Comparison of ENCODE assay signal across 9 cellular contexts in the genomic region with DNA sequence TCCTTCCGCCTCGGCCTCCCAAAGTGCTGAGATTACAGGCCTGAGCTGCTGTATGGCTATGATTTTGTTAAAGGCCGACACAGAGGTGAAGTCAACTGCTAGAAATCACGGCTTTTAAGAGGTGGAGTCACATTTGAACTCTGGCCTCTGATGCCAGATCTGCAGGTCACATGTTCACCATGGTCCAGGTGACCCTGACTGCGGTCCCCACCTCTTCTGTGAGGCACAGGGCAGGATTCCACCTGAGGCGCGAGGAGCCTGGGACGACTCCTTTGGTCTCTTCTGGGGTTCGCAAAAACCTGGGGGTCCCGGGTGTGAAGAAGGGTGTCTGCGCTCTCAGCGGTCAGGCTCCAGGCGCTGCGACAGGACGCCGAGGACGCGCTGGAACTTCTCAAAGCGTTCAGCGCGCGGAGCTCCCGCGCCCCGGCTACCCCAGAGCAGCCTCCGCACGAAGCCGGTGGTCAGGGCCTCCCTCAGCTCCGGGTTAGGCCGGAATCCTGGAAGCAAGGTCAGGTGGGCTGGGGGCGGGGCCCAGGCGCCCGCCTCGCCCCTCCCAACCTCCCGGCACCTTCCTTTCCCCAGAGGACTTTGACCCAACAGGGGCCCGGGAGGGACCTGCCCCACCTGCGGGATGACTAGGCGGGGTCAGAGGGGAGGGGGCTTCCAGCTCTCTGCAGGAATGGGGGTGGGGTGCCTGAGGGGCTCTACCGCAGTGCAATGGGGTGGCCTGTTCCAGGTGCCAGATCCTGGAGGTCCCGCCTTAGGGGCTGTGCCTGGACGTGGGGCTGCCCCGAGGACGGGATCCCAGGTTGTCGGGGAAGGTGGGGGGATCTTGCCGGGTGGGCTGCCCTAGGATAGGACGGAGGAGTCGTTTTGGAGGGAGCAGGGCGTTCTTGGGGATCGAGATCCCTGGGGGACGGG. TPM values are rescaled to one million over a fixed set of nuclear protein-coding genes. Genes with fewer than 3 reads are reported as not detected.
DNase-seq lines count a peak whose midpoint lies in the region; TF ChIP-seq lines count a peak whose summit lies in the region.
"Had no signal": no experiment of that assay in that cellular context is flagged by ENCODE, and none has a peak within 500 bp of the region (broad histone marks: within the 10 kb centered on the region; RNA-seq: fewer than 3 reads in every experiment).

No MANE protein-coding gene starts in this region.

- no peaks in the 10 kb centered on the region for H3F3A ChIP-seq in OCI-LY1 (ENCODE audit: insufficient read depth, low read length)

- intact Hi-C loops in Caco-2 (cut with micrococcal nuclease; ENCODE audit: unreplicated experiment) = loop anchor here (1.0 kb wide), 3 partner anchors 14 to 111 kb away; no protein-coding TSS in a partner anchor
- intact Hi-C loops in esophagus muscularis mucosa (cut with DNase I) = loop anchor here (5.0 kb wide), 1 partner anchor 235 kb away; no protein-coding TSS in a partner anchor

- no peak overlapping the region for H3K4ac ChIP-seq in neuronal stem cell (ENCODE audit: low read length)

- no peak overlapping the region for H2BK120ac ChIP-seq in neuronal stem cell (ENCODE audit: low read depth, low read length)

- CTCF ChIA-PET in Caco-2 (lab: Charles Lee) = interaction anchor here (0.7 to 2.6 kb wide), 8 partner anchors 12 to 111 kb away, joined by 3 to 29 read pairs (median 4); partner anchors contain the start of gene GPR108

- peak overlapping the region; percentile 47 for H3K9ac ChIP-seq in OCI-LY1 (ENCODE audit: low read length)
- peak overlapping the region; percentile 77 for H3K9ac ChIP-seq in neuronal stem cell (ENCODE audit: low read depth, low read length, poor library complexity)

- no peak overlapping the region for H4K91ac ChIP-seq in neuronal stem cell (ENCODE audit: low read depth, low read length, poor library complexity)

- H3K14ac ChIP-seq in neuronal stem cell (ENCODE audit: low read length) = no peak overlapping the region

- no peak overlapping the region for H2AFZ ChIP-seq in OCI-LY1 (ENCODE audit: low read length)
- no peak overlapping the region for H2AFZ ChIP-seq in neuronal stem cell (ENCODE audit: low read length)

- H3K4me1 ChIP-seq in Caco-2 = peaks cover 21% of the 10 kb centered on the region; the same call in 1 of the 2 replicates
- H3K4me1 ChIP-seq in OCI-LY1 (ENCODE audit: insufficient read depth, low read length, severe bottlenecking) = peaks cover 9% of the 10 kb centered on the region
- H3K4me1 ChIP-seq in esophagus muscularis mucosa = peaks cover 14 to 29% (median 20%) of the 10 kb centered on the region in 4 donors
- peaks cover 0 to 5% of the 10 kb centered on the region in 2 donors for H3K4me1 ChIP-seq in neuronal stem cell (ENCODE audit: control insufficient read depth in 2 of 2, insufficient read depth in 1 of 2, low read depth in 1 of 2, low read length in 2 of 2)
- H3K4me1 ChIP-seq in SJCRH30 = no peaks in the 10 kb centered on the region
- H3K4me1 ChIP-seq: thyroid gland had no signal

- H3K18ac ChIP-seq in neuronal stem cell (ENCODE audit: low read length) = peak overlapping the region; percentile 96

- H3K36me3 ChIP-seq in Caco-2 (ENCODE audit: control insufficient read depth, insufficient read depth, low read length) (no peaks in the 10 kb centered on the region; the same call in 1 of the 2 replicates), OCI-LY1 (ENCODE audit: insufficient read depth, low read length) (peaks cover 60% of the 10 kb centered on the region), esophagus muscularis mucosa (peaks cover 40 to 53% (median 50%) of the 10 kb centered on the region in 4 donors), neuronal stem cell (replicated peaks in 1 of 2; ENCODE audit: control insufficient read depth in 2 of 2, insufficient read depth in 2 of 2, low read length in 2 of 2) (peaks cover 23 to 46% of the 10 kb centered on the region in 2 donors), SJCRH30 (peaks cover 44% of the 10 kb centered on the region)

- no peaks in the 10 kb centered on the region for H3K79me2 ChIP-seq in OCI-LY1 (ENCODE audit: insufficient read depth, low read length)

- TF ChIP-seq EP300 in esophagus muscularis mucosa (IDR thresholded peaks at IDR 0.05) = no peak

- H3K79me1 ChIP-seq in neuronal stem cell (ENCODE audit: low read depth, low read length) = no peaks in the 10 kb centered on the region

- H3K9me3 ChIP-seq in Caco-2 (no peaks in the 10 kb centered on the region), OCI-LY1 (ENCODE audit: low read length) (no peaks in the 10 kb centered on the region), esophagus muscularis mucosa (no peaks in the 10 kb centered on the region), neuronal stem cell (replicated peaks in 1 of 2; ENCODE audit: control insufficient read depth in 2 of 2, insufficient read depth in 1 of 2, low read depth in 1 of 2, low read length in 2 of 2) (no peaks in the 10 kb centered on the region), SJCRH30 (replicated peaks) (no peaks in the 10 kb centered on the region)
- H3K9me3 ChIP-seq: thyroid gland had no signal

- no peak overlapping the region for H2BK12ac ChIP-seq in neuronal stem cell (ENCODE audit: low read length)

- H4K20me1 ChIP-seq in OCI-LY1 (ENCODE audit: insufficient read depth, low read length) = no peaks in the 10 kb centered on the region

- peak overlapping the region; percentile 57 for H3K27ac ChIP-seq in OCI-LY1 (ENCODE audit: low read depth, low read length, poor library complexity, severe bottlenecking)
- peak overlapping the region; percentile 69 to 80 (median 74) for H3K27ac ChIP-seq in esophagus muscularis mucosa (replicated peaks in 1 of 4)
- H3K27ac ChIP-seq in neuronal stem cell (replicated peaks; ENCODE audit: low read length) = no peak overlapping the region
- H3K27ac ChIP-seq in SJCRH30 = no peak overlapping the region

- TF ChIP-seq POLR2A in esophagus muscularis mucosa (IDR thresholded peaks at IDR 0.05; ENCODE audit: low read depth) = no peak

- 73% methylated on average over 29 of the region's 50 CpGs for WGBS in esophagus muscularis mucosa
- WGBS in neuronal stem cell (ENCODE audit: extremely low coverage in 2 of 2, insufficient read length in 2 of 2, insufficient replicate concordance in 1 of 2), 2 donors = no CpG with 5 or more reads among the region's 50 CpGs

- H3K9me3 Mint-ChIP-seq in Caco-2 (ENCODE audit: unreplicated experiment) = no peaks in the 10 kb centered on the region

- H3K4me2 ChIP-seq in OCI-LY1 (ENCODE audit: low read length) = peak overlapping the region; percentile 75
- H3K4me2 ChIP-seq in neuronal stem cell (ENCODE audit: insufficient read depth, low read length, poor library complexity, severe bottlenecking) = peak overlapping the region; percentile 89

- H3K4me3 ChIP-seq in Caco-2 (ENCODE audit: low read depth, low read length) = peak overlapping the region; percentile 53
- H3K4me3 ChIP-seq in OCI-LY1 (ENCODE audit: low read depth, low read length, poor library complexity, severe bottlenecking) = peak overlapping the region; percentile 57
- peak overlapping the region; percentile 46 to 60 (median 48) for H3K4me3 ChIP-seq in esophagus muscularis mucosa
- peak overlapping the region in 1 of 2 donors; percentile 72 for H3K4me3 ChIP-seq in neuronal stem cell (ENCODE audit: low read length in 2 of 2)
- no peak overlapping the region for H3K4me3 ChIP-seq in SJCRH30

- TF ChIP-seq CTCF in Caco-2 (IDR thresholded peaks at IDR 0.05; ENCODE audit: insufficient read depth in 1 of 2, low read depth in 1 of 2, low read length in 1 of 2, severe bottlenecking in 1 of 2, unreplicated experiment in 1 of 2) (no peak), OCI-LY1 (IDR thresholded peaks at IDR 0.05; ENCODE audit: low read length) (no peak), esophagus muscularis mucosa (IDR thresholded peaks at IDR 0.05) (no peak)

- peaks cover 6% of the 10 kb centered on the region for H3K4me1 Mint-ChIP-seq in Caco-2 (ENCODE audit: low read depth, unreplicated experiment)

- no peaks in the 10 kb centered on the region for H3K9me2 ChIP-seq in OCI-LY1 (ENCODE audit: low read depth, low read length)

- H4K8ac ChIP-seq in neuronal stem cell (ENCODE audit: low read depth, low read length) = no peak overlapping the region

- BruUV-seq in Caco-2 (replicated peaks; lab: Mats Ljungman, UMichigan) = TSS peak; percentile 89

- H3K36me3 Mint-ChIP-seq in Caco-2 (ENCODE audit: insufficient read depth, unreplicated experiment) = peaks cover 82% of the 10 kb centered on the region

- POLR2A ChIA-PET in Caco-2 (lab: Charles Lee) = interaction anchor here (0.7 to 2.6 kb wide), 7 partner anchors 9 to 276 kb away, joined by 3 to 27 read pairs (median 4); partner anchors contain the start of genes C3, GPR108, SH2D3A and TRIP10

- H3K27ac Mint-ChIP-seq in Caco-2 (ENCODE audit: unreplicated experiment) = peak overlapping the region; percentile 98

- peak; percentile 94 to 95 for DNase-seq in Caco-2
- DNase-seq in esophagus muscularis mucosa (ENCODE audit: extremely low spot score) = no peak
- no peak for DNase-seq in neuronal stem cell (ENCODE audit: low spot score)
- no peak for DNase-seq in medulla oblongata (ENCODE audit: extremely low spot score)
- DNase-seq in GM03348 (ENCODE audit: low spot score) = no peak
- no peak for DNase-seq in NCI-H524 treated with DMSO at 0.1 percent for 48 hours (lab: John Stamatoyannopoulos, UW)
- DNase-seq in SJCRH30 = no peak

- H3K27me3 ChIP-seq in Caco-2 (replicated peaks; ENCODE audit: control insufficient read depth, insufficient read depth, low read length) = no peaks in the 10 kb centered on the region
- no peaks in the 10 kb centered on the region for H3K27me3 ChIP-seq in OCI-LY1 (ENCODE audit: insufficient read depth, low read length)
- no peaks in the 10 kb centered on the region for H3K27me3 ChIP-seq in esophagus muscularis mucosa
- H3K27me3 ChIP-seq in neuronal stem cell (ENCODE audit: control insufficient read depth in 3 of 3, insufficient read depth in 3 of 3, low read depth in 1 of 3, low read length in 3 of 3) = no peaks in the 10 kb centered on the region
- H3K27me3 ChIP-seq in SJCRH30 = no peaks in the 10 kb centered on the region
- H3K27me3 ChIP-seq: thyroid gland had no signal

- H3K23ac ChIP-seq in neuronal stem cell (ENCODE audit: low read depth, low read length, poor library complexity) = peak overlapping the region; percentile 98

- H3K4me3 Mint-ChIP-seq in Caco-2 (ENCODE audit: unreplicated experiment) = peak overlapping the region; percentile 94

- H3K27me3 Mint-ChIP-seq in Caco-2 (ENCODE audit: insufficient read depth, unreplicated experiment) = no peaks in the 10 kb centered on the region

- no peak overlapping the region for H2BK5ac ChIP-seq in neuronal stem cell (ENCODE audit: low read length)

- H2AK5ac ChIP-seq in neuronal stem cell (ENCODE audit: low read depth, low read length) = peak overlapping the region; percentile 74

- peak overlapping the region; percentile 9 for H2BK15ac ChIP-seq in neuronal stem cell (ENCODE audit: low read length)

RNA-seq across cellular contexts. Expression of gene TRIP10, which starts 13.0 kb away (rescaled TPM):
- total RNA-seq in Caco-2 (2022) (106 and 107 TPM in 2 replicates), esophagus muscularis mucosa (100 to 1,000 TPM in 3 of 4 donors, 10 to 100 TPM in 1; 85.8 to 148 (median 118) TPM)
- 49.7 TPM for polyA plus RNA-seq in neuronal stem cell (2013, experiment 1 of 2)
- 50.0 TPM for polyA plus RNA-seq in neuronal stem cell (2013, experiment 2 of 2)
- total RNA-seq in SJCRH30 (2014; rRNA removed; shearing (Covaris generic)) = 39.3 and 40.5 TPM in 2 replicates

RNA-seq across cellular contexts. Expression of gene SH2D3A, which starts 14.7 kb away (rescaled TPM):
- total RNA-seq in Caco-2 (2022) (20.5 and 24.5 TPM in 2 replicates), esophagus muscularis mucosa (under 1 TPM in 2 of 4 donors, not detected in 2; 0.33 to 0.34 TPM)
- polyA plus RNA-seq in neuronal stem cell (2013, experiment 1 of 2) = 0.18 TPM
- polyA plus RNA-seq in neuronal stem cell (2013, experiment 2 of 2) = 0.14 TPM
- not detected in 2 replicates for total RNA-seq in SJCRH30 (2014; rRNA removed; shearing (Covaris generic))

RNA-seq across cellular contexts. Expression of gene GPR108, which starts 15.1 kb away (rescaled TPM):
- 48.9 and 53.6 TPM in 2 replicates for total RNA-seq in Caco-2 (2022)
- 10 to 100 TPM; 38.2 to 61.7 (median 48.2) TPM for total RNA-seq in esophagus muscularis mucosa
- polyA plus RNA-seq in neuronal stem cell (2013, experiment 1 of 2) = 54.3 TPM
- polyA plus RNA-seq in neuronal stem cell (2013, experiment 2 of 2) = 53.1 TPM
- total RNA-seq in SJCRH30 (2014; rRNA removed; shearing (Covaris generic)) = 32.0 and 33.2 TPM in 2 replicates

RNA-seq across cellular contexts. Expression of gene VAV1, which starts 20.0 kb away (rescaled TPM):
- not detected in 2 replicates for total RNA-seq in Caco-2 (2022)
- total RNA-seq in esophagus muscularis mucosa = 1 to 10 TPM; 2.9 to 8.0 (median 4.1) TPM
- 0.06 TPM for polyA plus RNA-seq in neuronal stem cell (2013, experiment 1 of 2)
- 0.04 TPM for polyA plus RNA-seq in neuronal stem cell (2013, experiment 2 of 2)
- not detected in 2 replicates for total RNA-seq in SJCRH30 (2014; rRNA removed; shearing (Covaris generic))

RNA-seq across cellular contexts. Expression of gene C3, which starts 32.1 kb away (rescaled TPM):
- total RNA-seq in Caco-2 (2022) (19.3 and 21.7 TPM in 2 replicates), esophagus muscularis mucosa (1,000 to 10,000 TPM in 1 of 4 donors, 100 to 1,000 TPM in 3; 393 to 1,020 (median 677) TPM)
- 0.21 TPM for polyA plus RNA-seq in neuronal stem cell (2013, experiment 1 of 2)
- 0.64 TPM for polyA plus RNA-seq in neuronal stem cell (2013, experiment 2 of 2)
- total RNA-seq in SJCRH30 (2014; rRNA removed; shearing (Covaris generic)) = not detected in 2 replicates

Comparison
In these comparisons a context has a peak if more than half of its experiments do, and no peak if none do; other contexts are left out.
1. DNase-seq: peak in Caco-2 (2 of 2); none in esophagus muscularis mucosa (single experiment), neuronal stem cell (single experiment), medulla oblongata (single experiment), GM03348 (single experiment), NCI-H524 treated with DMSO at 0.1 percent for 48 hours (single experiment) and SJCRH30 (0 of 2).
2. H3K27ac ChIP-seq: peak in OCI-LY1 (single experiment) and esophagus muscularis mucosa (4 of 4); none in neuronal stem cell (single experiment) and SJCRH30 (single experiment).
3. RNA of gene SH2D3A, which starts 14.7 kb away (total RNA-seq): 20.5 to 24.5 TPM in Caco-2; 0.33 to 0.34 TPM in esophagus muscularis mucosa and not detected in SJCRH30; every median in the first group is over 10 times any median in the second.